In genomic region chr1:203657735-203658134, GRCh38 we compare ENCODE assay signal across 1 cellular context.
TF ChIP-seq lines count a peak whose summit lies in the region.

No MANE protein-coding gene starts in this region.

TF ChIP-seq in H1, 55 proteins besides CTCF, POLR2A, EP300 and RAD21:
- TF ChIP-seq GTF2F1 (IDR thresholded peaks at IDR 0.05; ENCODE audit: borderline replicate concordance, low read depth, low read length) (no peak), SP4 (IDR thresholded peaks at IDR 0.05; ENCODE audit: low read length) (no peak), CBX8 (IDR thresholded peaks at IDR 0.05; ENCODE audit: borderline replicate concordance, low read depth, low read length) (no peak), CREB1 (IDR thresholded peaks at IDR 0.05) (no peak), KDM1A (IDR thresholded peaks at IDR 0.05; ENCODE audit: borderline replicate concordance, low read length) (no peak), TAF1 (IDR thresholded peaks at IDR 0.05; ENCODE audit: low read depth, low read length) (no peak), SAP30 (IDR thresholded peaks at IDR 0.05; ENCODE audit: insufficient read depth, insufficient replicate concordance, low read length) (no peak), SIX5 (IDR thresholded peaks at IDR 0.05; ENCODE audit: low read depth, low read length) (no peak)
